1 cellular context compared by ENCODE assay signal in the genomic region with DNA sequence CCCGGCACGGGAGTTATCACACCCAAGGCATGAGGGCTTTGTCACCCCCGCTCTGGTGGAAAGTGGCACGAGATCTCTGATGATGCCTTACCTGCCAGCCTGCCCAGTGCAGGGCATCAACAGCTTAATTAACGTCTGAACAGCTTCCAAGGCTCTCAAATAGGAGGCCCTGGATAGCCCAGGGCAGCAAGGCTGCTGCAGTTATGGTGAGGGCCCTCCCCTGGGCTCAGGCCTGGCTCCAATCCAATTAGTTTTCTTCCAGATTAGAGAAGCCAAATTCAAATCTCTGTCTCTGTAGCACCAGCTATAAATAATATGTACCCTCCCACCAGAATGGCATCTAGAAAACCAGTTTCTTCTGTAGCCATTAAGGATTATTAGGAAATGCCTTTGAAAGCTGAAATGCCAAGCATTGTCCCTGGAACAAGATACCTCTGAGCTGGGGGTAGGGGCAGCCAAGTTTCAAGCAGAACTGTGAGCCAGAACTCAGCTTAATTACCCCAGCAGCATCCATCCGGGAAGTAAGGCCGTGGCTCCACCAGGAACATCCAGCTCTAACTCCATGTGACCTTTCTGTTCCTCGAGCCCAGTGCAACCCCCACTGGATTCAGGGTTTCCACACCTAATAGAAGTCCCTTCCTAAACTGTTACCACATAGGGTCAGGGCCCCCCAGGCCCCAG.
TF ChIP-seq lines count a peak whose summit lies in the region.

No MANE protein-coding gene starts in this region.

TF ChIP-seq in A549, 52 proteins besides CTCF, POLR2A, EP300 and RAD21 (continued from another document):
- TF ChIP-seq CBX2 (IDR thresholded peaks at IDR 0.05; ENCODE audit: borderline replicate concordance, low read depth) = no peak
- TF ChIP-seq KDM1A (IDR thresholded peaks at IDR 0.05; ENCODE audit: low read depth) = no peak
- TF ChIP-seq KDM5A (IDR thresholded peaks at IDR 0.05) = no peak
- TF ChIP-seq, protein P1, sequence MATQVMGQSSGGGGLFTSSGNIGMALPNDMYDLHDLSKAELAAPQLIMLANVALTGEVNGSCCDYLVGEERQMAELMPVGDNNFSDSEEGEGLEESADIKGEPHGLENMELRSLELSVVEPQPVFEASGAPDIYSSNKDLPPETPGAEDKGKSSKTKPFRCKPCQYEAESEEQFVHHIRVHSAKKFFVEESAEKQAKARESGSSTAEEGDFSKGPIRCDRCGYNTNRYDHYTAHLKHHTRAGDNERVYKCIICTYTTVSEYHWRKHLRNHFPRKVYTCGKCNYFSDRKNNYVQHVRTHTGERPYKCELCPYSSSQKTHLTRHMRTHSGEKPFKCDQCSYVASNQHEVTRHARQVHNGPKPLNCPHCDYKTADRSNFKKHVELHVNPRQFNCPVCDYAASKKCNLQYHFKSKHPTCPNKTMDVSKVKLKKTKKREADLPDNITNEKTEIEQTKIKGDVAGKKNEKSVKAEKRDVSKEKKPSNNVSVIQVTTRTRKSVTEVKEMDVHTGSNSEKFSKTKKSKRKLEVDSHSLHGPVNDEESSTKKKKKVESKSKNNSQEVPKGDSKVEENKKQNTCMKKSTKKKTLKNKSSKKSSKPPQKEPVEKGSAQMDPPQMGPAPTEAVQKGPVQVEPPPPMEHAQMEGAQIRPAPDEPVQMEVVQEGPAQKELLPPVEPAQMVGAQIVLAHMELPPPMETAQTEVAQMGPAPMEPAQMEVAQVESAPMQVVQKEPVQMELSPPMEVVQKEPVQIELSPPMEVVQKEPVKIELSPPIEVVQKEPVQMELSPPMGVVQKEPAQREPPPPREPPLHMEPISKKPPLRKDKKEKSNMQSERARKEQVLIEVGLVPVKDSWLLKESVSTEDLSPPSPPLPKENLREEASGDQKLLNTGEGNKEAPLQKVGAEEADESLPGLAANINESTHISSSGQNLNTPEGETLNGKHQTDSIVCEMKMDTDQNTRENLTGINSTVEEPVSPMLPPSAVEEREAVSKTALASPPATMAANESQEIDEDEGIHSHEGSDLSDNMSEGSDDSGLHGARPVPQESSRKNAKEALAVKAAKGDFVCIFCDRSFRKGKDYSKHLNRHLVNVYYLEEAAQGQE (IDR thresholded peaks at IDR 0.05) = no peak
- TF ChIP-seq RARB (CRISPR knock-in tag; IDR thresholded peaks at IDR 0.05) = no peak
- no peak for TF ChIP-seq TFCP2L1 (CRISPR knock-in tag; IDR thresholded peaks at IDR 0.05)
- no peak for TF ChIP-seq HOXA7 (CRISPR knock-in tag; IDR thresholded peaks at IDR 0.05)
- no peak for TF ChIP-seq FOSB (CRISPR knock-in tag; IDR thresholded peaks at IDR 0.05)
- TF ChIP-seq SREBF2 (IDR thresholded peaks at IDR 0.05) = no peak
- TF ChIP-seq FOSL2 (IDR thresholded peaks at IDR 0.05) = no peak
- no peak for TF ChIP-seq FOSL2 (CRISPR knock-in tag; IDR thresholded peaks at IDR 0.05)
- TF ChIP-seq HMGXB4 (CRISPR knock-in tag; IDR thresholded peaks at IDR 0.05; ENCODE audit: borderline replicate concordance) = no peak
- TF ChIP-seq ZNF302 (CRISPR knock-in tag; IDR thresholded peaks at IDR 0.05) = no peak
- no peak for TF ChIP-seq CHD2 (IDR thresholded peaks at IDR 0.05; ENCODE audit: low read length, partially characterized antibody)
- no peak for TF ChIP-seq NR3C1 (IDR thresholded peaks at IDR 0.05)
- no peak for TF ChIP-seq POLR2AphosphoS2 (conservative IDR thresholded peaks at IDR 0.05; ENCODE audit: low read length)
- TF ChIP-seq CHD4 (IDR thresholded peaks at IDR 0.05; ENCODE audit: borderline replicate concordance) = no peak
- TF ChIP-seq BHLHE40 (IDR thresholded peaks at IDR 0.05; ENCODE audit: low read depth, low read length) = no peak
- TF ChIP-seq HDAC2 (IDR thresholded peaks at IDR 0.05) = no peak
